In the genomic region with DNA sequence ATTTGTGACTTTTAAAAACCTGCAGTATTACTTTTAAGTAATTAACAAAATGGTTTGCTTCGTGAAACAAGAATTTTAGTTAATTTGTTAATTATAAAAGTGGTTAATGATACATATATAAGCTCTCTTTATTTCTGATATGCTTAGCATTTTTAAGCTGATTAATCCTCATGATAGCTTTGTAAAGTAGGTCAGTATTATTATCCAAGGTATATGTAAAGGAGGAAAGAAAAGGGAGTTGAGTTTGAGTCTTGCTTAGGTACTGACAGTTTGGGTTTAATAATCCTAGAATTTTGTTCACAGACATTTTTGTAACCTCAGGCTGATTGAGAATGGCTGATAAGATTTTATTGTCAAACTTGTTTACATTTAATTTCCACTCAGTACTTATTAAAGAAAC, we compare ENCODE assay signal across 17 cellular contexts. TPM values are rescaled to one million over a fixed set of nuclear protein-coding genes. Genes with fewer than 3 reads are reported as not detected.
A peak's percentile ranks its signal among the peaks of the same experiment; 100 is the strongest.
DNase-seq lines count a peak whose midpoint lies in the region; ATAC-seq and TF ChIP-seq lines count a peak whose summit lies in the region.
"Had no signal": no experiment of that assay in that cellular context is flagged by ENCODE, and none has a peak within 500 bp of the region (broad histone marks: within the 10 kb centered on the region; RNA-seq: fewer than 3 reads in every experiment).

No MANE protein-coding gene starts in this region.

- H3F3A ChIP-seq in GM23248 (ENCODE audit: insufficient read depth) = peaks cover 78% of the 10 kb centered on the region

- in situ Hi-C loops in GM23248 (cut with MboI) = no loop called here

- H3K4me3 ChIP-seq in GM23248 (no peak overlapping the region), skeletal muscle satellite cell (ENCODE audit: low read length) (no peak overlapping the region)
- H3K4me3 ChIP-seq: adrenal gland, sigmoid colon, transverse colon had no signal

- intact Hi-C loops in activated CD8-positive, alpha-beta T cell treated with anti-CD3 and anti-CD28 coated beads for 36 hours (cut with micrococcal nuclease) = no loop called here

- CTCF ChIA-PET in activated CD8-positive, alpha-beta T cell treated with anti-CD3 and anti-CD28 coated beads for 36 hours (lab: Charles Lee) = interaction anchor here (1.1 to 5.0 kb wide), 6 partner anchors 9 to 199 kb away, joined by 3 to 24 read pairs (median 9); no protein-coding TSS in a partner anchor
- CTCF ChIA-PET in activated CD8-positive, alpha-beta T cell treated with anti-CD3 and anti-CD28 coated beads, Interleukin-2, amount 10 ng/mL, durations not matched to agents 7 days and 5 days (lab: Charles Lee) = interaction anchor here (1.1 to 3.6 kb wide), 11 partner anchors 9 to 559 kb away, joined by 3 to 27 read pairs (median 6); a partner anchor contains a TSS

- H3K36me3 ChIP-seq in GM23248 (ENCODE audit: low read depth) (no peaks in the 10 kb centered on the region), skeletal muscle satellite cell (ENCODE audit: insufficient read depth, low read length) (peaks cover 4% of the 10 kb centered on the region)
- H3K36me3 ChIP-seq: adrenal gland, sigmoid colon, transverse colon, WERI-Rb-1 had no signal

- H3K9me3 ChIP-seq in GM23248 (ENCODE audit: low read depth) (no peaks in the 10 kb centered on the region), skeletal muscle satellite cell (replicated peaks; ENCODE audit: low read length) (no peaks in the 10 kb centered on the region)
- H3K9me3 ChIP-seq: adrenal gland, sigmoid colon, transverse colon had no signal

- peaks cover 44% of the 10 kb centered on the region for H3K36me3 Mint-ChIP-seq in activated CD8-positive, alpha-beta T cell treated with anti-CD3 and anti-CD28 coated beads for 36 hours (ENCODE audit: low read depth)
- peaks cover 33% of the 10 kb centered on the region for H3K36me3 Mint-ChIP-seq in activated CD8-positive, alpha-beta T cell treated with anti-CD3 and anti-CD28 coated beads, Interleukin-2, amount 10 ng/mL, durations not matched to agents 7 days and 5 days (ENCODE audit: low read depth)

- no peaks in the 10 kb centered on the region for H4K20me1 ChIP-seq in GM23248 (ENCODE audit: insufficient read depth)

- TF ChIP-seq CTCF in activated CD8-positive, alpha-beta T cell treated with anti-CD3 and anti-CD28 coated beads for 36 hours (IDR thresholded peaks at IDR 0.05) = no peak

- H2AFZ ChIP-seq in GM23248 = no peak overlapping the region

- H3K79me2 ChIP-seq in GM23248 (ENCODE audit: insufficient read depth) = peaks cover 60% of the 10 kb centered on the region

- H3K4me2 ChIP-seq in GM23248 (ENCODE audit: unreplicated experiment) (peak overlapping the region; percentile 30), skeletal muscle satellite cell (ENCODE audit: low read length) (no peak overlapping the region)

- H3K4me3 Mint-ChIP-seq in activated CD8-positive, alpha-beta T cell treated with anti-CD3 and anti-CD28 coated beads for 36 hours = peak overlapping the region; percentile 68
- H3K4me3 Mint-ChIP-seq in activated CD8-positive, alpha-beta T cell treated with anti-CD3 and anti-CD28 coated beads, Interleukin-2, amount 10 ng/mL, durations not matched to agents 7 days and 5 days = no peak overlapping the region
- H3K4me3 Mint-ChIP-seq: HFFc6 had no signal

- H3K27ac ChIP-seq in GM23248 (no peak overlapping the region), epithelial cell of prostate (peak overlapping the region; percentile 100)
- H3K27ac ChIP-seq: WERI-Rb-1 had no signal

- H3K4me1 ChIP-seq in GM23248 (ENCODE audit: insufficient read depth) (peaks cover 95% of the 10 kb centered on the region), skeletal muscle satellite cell (ENCODE audit: control insufficient read depth, insufficient read depth, low read length) (peaks cover 73% of the 10 kb centered on the region)

- no peaks in the 10 kb centered on the region for H3K27me3 Mint-ChIP-seq in activated CD8-positive, alpha-beta T cell treated with anti-CD3 and anti-CD28 coated beads for 36 hours
- H3K27me3 Mint-ChIP-seq in activated CD8-positive, alpha-beta T cell treated with anti-CD3 and anti-CD28 coated beads, Interleukin-2, amount 10 ng/mL, durations not matched to agents 7 days and 5 days (ENCODE audit: low read depth) = no peaks in the 10 kb centered on the region

- no peak for DNase-seq in activated CD8-positive, alpha-beta T cell treated with anti-CD3 and anti-CD28 coated beads for 36 hours
- DNase-seq in activated CD8-positive, alpha-beta T cell treated with anti-CD3 and anti-CD28 coated beads, Interleukin-2, amount 10 ng/mL, durations not matched to agents 7 days and 5 days = no peak
- DNase-seq in GM23248 (no peak), epithelial cell of prostate (ENCODE audit: low read depth, low spot score) (no peak), DMS79 (lab: John Stamatoyannopoulos, UW) (no peak), retina (no peak), HCEC 1CT (no peak)
- DNase-seq: activated CD8-positive, alpha-beta memory T cell treated with anti-CD3 and anti-CD28 coated beads, Interleukin-2, amount 50 U/mL, for 4 hours; adrenal gland; HFFc6; mesendoderm; sigmoid colon; stimulated activated CD4-positive, alpha-beta T cell treated with anti-CD3 and anti-CD28 coated beads, Interleukin-4, amount 100 ng/mL, for 1 hour; stimulated activated CD8-positive, alpha-beta memory T cell treated with anti-CD3 and anti-CD28 coated beads, Interleukin-4, amount 100 ng/mL, for 48 hours; transverse colon; WERI-Rb-1 had no signal

- H3K9me2 ChIP-seq in GM23248 (ENCODE audit: insufficient read depth) = no peaks in the 10 kb centered on the region

- WGBS in GM23248 (ENCODE audit: low coverage in 1 of 2, low lambda C conversion rate in 2 of 2, missing lambda C conversion rate in 2 of 2), 2 experiments = 71 to 75% methylated on average over 1 of the region's 1 CpG

- peaks cover 75% of the 10 kb centered on the region for H3K4me1 Mint-ChIP-seq in activated CD8-positive, alpha-beta T cell treated with anti-CD3 and anti-CD28 coated beads for 36 hours (ENCODE audit: low read depth)
- peaks cover 49% of the 10 kb centered on the region for H3K4me1 Mint-ChIP-seq in activated CD8-positive, alpha-beta T cell treated with anti-CD3 and anti-CD28 coated beads, Interleukin-2, amount 10 ng/mL, durations not matched to agents 7 days and 5 days (ENCODE audit: low read depth)

- no peaks in the 10 kb centered on the region for H3K27me3 ChIP-seq in GM23248 (replicated peaks; ENCODE audit: insufficient read depth)
- no peaks in the 10 kb centered on the region for H3K27me3 ChIP-seq in skeletal muscle satellite cell (ENCODE audit: control insufficient read depth, insufficient read depth, low read length)
- H3K27me3 ChIP-seq: adrenal gland, sigmoid colon, transverse colon had no signal

- POLR2A ChIA-PET in activated CD8-positive, alpha-beta T cell treated with anti-CD3 and anti-CD28 coated beads for 36 hours (lab: Charles Lee) = interaction anchor here (0.5 to 4.5 kb wide), 2 partner anchors 21 to 634 kb away, joined by 3 to 23 read pairs; a partner anchor contains a TSS
- POLR2A ChIA-PET in activated CD8-positive, alpha-beta T cell treated with anti-CD3 and anti-CD28 coated beads, Interleukin-2, amount 10 ng/mL, durations not matched to agents 7 days and 5 days (lab: Charles Lee) = interaction anchor here (1.2 to 2.3 kb wide), 2 partner anchors 16 to 21 kb away, joined by 4 to 18 read pairs; a partner anchor contains a TSS

- no peak for ATAC-seq in activated CD8-positive, alpha-beta T cell treated with anti-CD3 and anti-CD28 coated beads for 36 hours
- ATAC-seq in activated CD8-positive, alpha-beta T cell treated with anti-CD3 and anti-CD28 coated beads, Interleukin-2, amount 10 ng/mL, durations not matched to agents 7 days and 5 days = no peak

- H3K27ac Mint-ChIP-seq in activated CD8-positive, alpha-beta T cell treated with anti-CD3 and anti-CD28 coated beads for 36 hours = peak overlapping the region; percentile 92
- H3K27ac Mint-ChIP-seq in activated CD8-positive, alpha-beta T cell treated with anti-CD3 and anti-CD28 coated beads, Interleukin-2, amount 10 ng/mL, durations not matched to agents 7 days and 5 days = no peak overlapping the region

- H3K9me3 Mint-ChIP-seq in activated CD8-positive, alpha-beta T cell treated with anti-CD3 and anti-CD28 coated beads for 36 hours = peaks cover 5% of the 10 kb centered on the region
- H3K9me3 Mint-ChIP-seq in activated CD8-positive, alpha-beta T cell treated with anti-CD3 and anti-CD28 coated beads, Interleukin-2, amount 10 ng/mL, durations not matched to agents 7 days and 5 days (ENCODE audit: insufficient read depth) = no peaks in the 10 kb centered on the region
- H3K9me3 Mint-ChIP-seq: HFFc6 had no signal

- H3K9ac ChIP-seq in GM23248 (peak overlapping the region; percentile 8; the same call in 1 of the 2 replicates), skeletal muscle satellite cell (ENCODE audit: low read depth, low read length) (peak overlapping the region; percentile 17)

RNA-seq across cellular contexts. Expression of a gene that starts 21.8 kb away (rescaled TPM):
- 10 to 100 TPM; 59.7 to 66.4 TPM for total RNA-seq in activated CD8-positive, alpha-beta T cell treated with anti-CD3 and anti-CD28 coated beads for 36 hours
- total RNA-seq in activated CD8-positive, alpha-beta T cell treated with anti-CD3 and anti-CD28 coated beads, Interleukin-2, amount 10 ng/mL, durations not matched to agents 7 days and 5 days = 10 to 100 TPM; 22.7 to 26.1 TPM
- total RNA-seq in GM23248 (2014; rRNA removed; shearing (Covaris generic)) = 18.0 and 27.6 TPM in 2 replicates
- polyA plus RNA-seq in GM23248 (2016; fragmentation: Nextera tagmentation; extraction: Ambion mirVana) = 22.7 and 25.8 TPM in 2 replicates
- total RNA-seq in skeletal muscle satellite cell (2012; rRNA removed) = 16.0 and 23.4 TPM in 2 replicates
